9 cellular contexts compared by ENCODE assay signal in the genomic region with DNA sequence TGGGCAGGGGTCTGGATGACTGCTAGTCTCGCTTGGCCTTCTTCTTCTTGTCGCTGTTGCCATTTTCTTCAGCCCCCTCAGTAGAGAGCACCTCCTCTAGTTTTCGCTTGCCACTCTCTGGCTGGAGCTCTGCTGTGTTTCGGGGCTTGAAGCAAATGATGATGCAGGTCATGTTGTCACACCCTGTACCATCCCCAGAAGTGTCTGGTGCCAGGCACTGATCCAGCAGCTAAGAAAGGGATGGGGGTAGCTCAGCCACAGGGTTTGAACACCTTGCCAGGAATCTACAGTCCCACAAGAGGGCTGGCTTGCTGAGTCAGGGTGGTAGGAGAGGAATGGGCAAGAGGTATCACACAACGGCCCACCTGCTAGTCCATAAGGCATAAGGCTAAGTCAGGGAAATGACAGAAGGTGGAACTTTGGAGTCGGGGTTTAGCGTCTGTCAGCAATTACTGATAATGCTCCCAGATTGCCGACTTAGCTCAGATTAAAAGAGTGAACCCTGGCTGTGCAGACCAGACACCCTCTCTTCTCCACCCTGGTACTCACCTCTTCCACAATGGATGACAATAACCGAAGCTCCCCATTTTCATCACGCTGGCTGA.
DNase-seq lines count a peak whose midpoint lies in the region; ATAC-seq lines count a peak whose summit lies in the region.
"Had no signal": no experiment of that assay in that cellular context is flagged by ENCODE, and none has a peak within 500 bp of the region (broad histone marks: within the 10 kb centered on the region; RNA-seq: fewer than 3 reads in every experiment).

No MANE protein-coding gene starts in this region.

- no peak for ATAC-seq in effector memory CD8-positive, alpha-beta T cell (replicated peaks)

- peak overlapping the region; percentile 94 for H3K27ac Mint-ChIP-seq in T-helper 2 cell treated with Interferon-gamma antibody and Interleukin-4, amounts not matched to agents 5 μg/mL and 100 μg/mL, for 36 hours
- peak overlapping the region; percentile 93 to 95 for H3K27ac Mint-ChIP-seq in effector memory CD8-positive, alpha-beta T cell

- H3K36me3 Mint-ChIP-seq in T-helper 2 cell treated with Interferon-gamma antibody and Interleukin-4, amounts not matched to agents 5 μg/mL and 100 μg/mL, for 36 hours (ENCODE audit: low read depth) = peaks cover 50% of the 10 kb centered on the region
- peaks cover 67% of the 10 kb centered on the region for H3K36me3 Mint-ChIP-seq in effector memory CD8-positive, alpha-beta T cell (ENCODE audit: insufficient read depth)

- H3K4me1 ChIP-seq in stomach smooth muscle (ENCODE audit: control insufficient read depth, insufficient read depth, low read length) = peaks cover 21% of the 10 kb centered on the region

- H3K36me3 ChIP-seq in stomach smooth muscle (ENCODE audit: control insufficient read depth in 2 of 2, insufficient read depth in 2 of 2, low read length in 2 of 2) = peaks cover 27 to 48% of the 10 kb centered on the region in 2 donors

- H3K4me1 Mint-ChIP-seq in T-helper 2 cell treated with Interferon-gamma antibody and Interleukin-4, amounts not matched to agents 5 μg/mL and 100 μg/mL, for 36 hours (ENCODE audit: low read depth) = peaks cover 17% of the 10 kb centered on the region
- H3K4me1 Mint-ChIP-seq in effector memory CD8-positive, alpha-beta T cell (ENCODE audit: low read depth in 2 of 2) = peaks cover 21 to 24% of the 10 kb centered on the region in 2 donors

- no peaks in the 10 kb centered on the region for H3K9me3 Mint-ChIP-seq in T-helper 2 cell treated with Interferon-gamma antibody and Interleukin-4, amounts not matched to agents 5 μg/mL and 100 μg/mL, for 36 hours
- no peaks in the 10 kb centered on the region for H3K9me3 Mint-ChIP-seq in effector memory CD8-positive, alpha-beta T cell

- no peaks in the 10 kb centered on the region for H3K27me3 Mint-ChIP-seq in T-helper 2 cell treated with Interferon-gamma antibody and Interleukin-4, amounts not matched to agents 5 μg/mL and 100 μg/mL, for 36 hours (ENCODE audit: low read depth)
- no peaks in the 10 kb centered on the region for H3K27me3 Mint-ChIP-seq in effector memory CD8-positive, alpha-beta T cell

- H3K9me3 ChIP-seq in stomach smooth muscle (ENCODE audit: control insufficient read depth in 2 of 2, low read length in 2 of 2) = no peaks in the 10 kb centered on the region

- H3K27me3 ChIP-seq in stomach smooth muscle (ENCODE audit: control insufficient read depth in 1 of 2, insufficient read depth in 2 of 2, low read length in 2 of 2) = no peaks in the 10 kb centered on the region

- peak overlapping the region in 1 of 2 donors; percentile 83 for H3K4me3 ChIP-seq in stomach smooth muscle (ENCODE audit: low read length in 2 of 2)

- DNase-seq in T-helper 2 cell treated with Interferon-gamma antibody and Interleukin-4, amounts not matched to agents 5 μg/mL and 100 μg/mL, for 36 hours (ENCODE audit: low spot score) = no peak
- no peak for DNase-seq in T-helper 2 cell
- DNase-seq in effector memory CD8-positive, alpha-beta T cell = no peak
- no peak for DNase-seq in C1 segment of cervical spinal cord (lab: John Stamatoyannopoulos, UW)
- DNase-seq in activated effector memory CD4-positive, alpha-beta T cell treated with Interleukin-2 at 50 U/mL for 16 hours = no peak
- DNase-seq: activated CD8-positive, alpha-beta memory T cell treated with anti-CD3 and anti-CD28 coated beads, Interleukin-2, amount 50 U/mL, for 4 hours; left colon; NCI-H1092 had no signal

- peak overlapping the region; percentile 94 for H3K27ac ChIP-seq in stomach smooth muscle (ENCODE audit: low read length)

- H3K4me3 Mint-ChIP-seq in T-helper 2 cell treated with Interferon-gamma antibody and Interleukin-4, amounts not matched to agents 5 μg/mL and 100 μg/mL, for 36 hours = peak overlapping the region; percentile 83
- peak overlapping the region; percentile 86 to 90 for H3K4me3 Mint-ChIP-seq in effector memory CD8-positive, alpha-beta T cell

- peak overlapping the region in 1 of 2 donors; percentile 21 for H3K9ac ChIP-seq in stomach smooth muscle (ENCODE audit: low read length in 2 of 2)
